8 cellular contexts compared by ENCODE assay signal in the genomic region with DNA sequence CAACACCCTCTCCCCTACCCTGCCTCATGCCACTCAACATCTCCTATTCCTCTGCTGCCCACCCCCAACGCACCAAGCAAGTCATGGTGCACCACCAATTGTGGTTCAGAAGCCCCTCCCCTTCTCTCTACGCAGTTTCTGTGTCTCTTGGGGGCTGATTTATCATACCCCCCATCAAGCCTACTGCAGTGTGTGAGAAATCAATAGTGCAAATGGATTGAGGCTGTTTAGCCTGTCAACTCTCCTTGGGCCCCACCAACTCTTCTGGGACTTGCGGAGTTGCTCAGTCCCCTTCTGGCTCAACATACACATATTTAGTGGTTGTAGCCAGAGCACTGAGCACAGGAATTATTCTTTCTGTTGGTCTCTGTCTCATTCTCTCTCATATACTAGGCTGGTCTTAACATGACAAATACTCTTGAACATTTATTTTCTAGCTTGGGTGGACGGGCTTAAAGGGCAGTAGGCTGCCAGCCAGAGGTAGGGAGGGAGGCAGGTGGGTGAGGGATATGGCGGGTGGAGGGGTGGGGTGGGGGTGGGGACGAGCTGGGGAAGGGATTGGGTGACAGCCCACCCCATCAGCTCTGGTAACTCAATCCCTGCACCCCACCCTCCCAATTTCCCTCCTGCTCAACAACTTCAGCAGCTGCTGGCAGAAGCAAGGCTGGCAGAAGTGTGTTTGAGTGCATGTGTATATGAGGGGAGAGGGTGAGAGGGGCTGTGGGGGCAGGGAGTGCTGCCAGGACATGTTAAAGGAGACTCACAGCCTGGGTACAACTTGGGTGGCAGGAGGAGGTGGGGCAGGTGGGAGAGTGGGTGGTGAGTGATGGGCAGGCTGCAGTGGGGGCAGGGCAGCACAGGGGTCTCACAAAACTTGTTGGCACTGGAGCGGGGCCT. TPM values are rescaled to one million over a fixed set of nuclear protein-coding genes. Genes with fewer than 3 reads are reported as not detected.
DNase-seq lines count a peak whose midpoint lies in the region; ATAC-seq, FAIRE-seq and TF ChIP-seq lines count a peak whose summit lies in the region.

No MANE protein-coding gene starts in this region.

- no peak for TF ChIP-seq EP300 in HepG2 (IDR thresholded peaks at IDR 0.05; ENCODE audit: low read depth in 2 of 2, low read length in 2 of 2)
- no peak for TF ChIP-seq EP300 in HepG2 (CRISPR knock-in tag; IDR thresholded peaks at IDR 0.05; ENCODE audit: borderline replicate concordance)

- no peaks in the 10 kb centered on the region for H4K20me1 ChIP-seq in HepG2 (ENCODE audit: insufficient read depth, low read length)

- ATAC-seq in HepG2 (no peak), right lobe of liver (no peak), HG03139 (IDR thresholded peaks at IDR 0.05; ENCODE audit: unreplicated experiment) (no peak), GM18873 (IDR thresholded peaks at IDR 0.05; ENCODE audit: low FRiP score, unreplicated experiment) (no peak)

- POLR2A ChIA-PET in HepG2 (lab: Yijun Ruan, JAX): interaction anchor here (1.3 to 3.5 kb wide), 2 partner anchors 32 to 39 kb away, joined by 3 to 13 read pairs; no protein-coding TSS in a partner anchor

- H3K9me3 ChIP-seq in liver (ENCODE audit: control insufficient read depth in 4 of 4, low read length in 3 of 4): no peaks in the 10 kb centered on the region
- H3K9me3 ChIP-seq in HepG2 (ENCODE audit: low read length): no peaks in the 10 kb centered on the region
- H3K9me3 ChIP-seq in SK-N-MC (ENCODE audit: low read depth, low read length): no peaks in the 10 kb centered on the region
- no peaks in the 10 kb centered on the region for H3K9me3 ChIP-seq in right lobe of liver

- peak overlapping the region; percentile 19 to 63 for H3K27ac ChIP-seq in liver (ENCODE audit: low read depth in 1 of 2, low read length in 2 of 2)
- no peak overlapping the region for H3K27ac ChIP-seq in HepG2 (ENCODE audit: extremely low read length, insufficient read depth, low read length)
- H3K27ac ChIP-seq in SK-N-MC: peak overlapping the region; percentile 90
- peak overlapping the region in 1 of 3 donors; percentile 24 for H3K27ac ChIP-seq in right lobe of liver

- no peak for TF ChIP-seq CTCF in liver (IDR thresholded peaks at IDR 0.05; ENCODE audit: low read depth, low read length, missing input control)
- no peak for TF ChIP-seq CTCF in HepG2 (CRISPR knock-in tag; IDR thresholded peaks at IDR 0.05)
- no peak for TF ChIP-seq CTCF in right lobe of liver (IDR thresholded peaks at IDR 0.05)

- BruUV-seq in HepG2 (replicated peaks; lab: Mats Ljungman, UMichigan): no TSS peak

- intact Hi-C loops in HepG2 (cut with micrococcal nuclease; ENCODE audit: unreplicated experiment) (no loop called here), right lobe of liver (cut with DNase I) (no loop called here)

- H3K79me2 ChIP-seq in HepG2 (ENCODE audit: insufficient read depth, low read length): peaks cover 7% of the 10 kb centered on the region

- TF ChIP-seq POLR2A in HepG2 (IDR thresholded peaks at IDR 0.05; ENCODE audit: insufficient read depth in 1 of 2, low read depth in 2 of 2, low read length in 2 of 2) (no peak), right lobe of liver (IDR thresholded peaks at IDR 0.05) (no peak)

- no peak overlapping the region for H2AFZ ChIP-seq in HepG2 (ENCODE audit: low read length)

- no peak overlapping the region for H3K4me2 ChIP-seq in HepG2 (ENCODE audit: low read depth, low read length)

- no peaks in the 10 kb centered on the region for H3K36me3 ChIP-seq in liver (ENCODE audit: control insufficient read depth in 4 of 4, insufficient read depth in 3 of 4, low read depth in 1 of 4, low read length in 3 of 4)
- H3K36me3 ChIP-seq in HepG2 (replicated peaks in 1 of 2; ENCODE audit: control insufficient read depth in 1 of 2, insufficient read depth in 2 of 2, low read length in 2 of 2): no peaks in the 10 kb centered on the region
- H3K36me3 ChIP-seq in SK-N-MC (ENCODE audit: insufficient read depth, low read length): no peaks in the 10 kb centered on the region
- H3K36me3 ChIP-seq in right lobe of liver: no peaks in the 10 kb centered on the region

- H3K27me3 ChIP-seq in liver (ENCODE audit: control insufficient read depth in 4 of 4, insufficient read depth in 4 of 4, low read length in 3 of 4): no peaks in the 10 kb centered on the region
- H3K27me3 ChIP-seq in HepG2 (ENCODE audit: control insufficient read depth in 1 of 2, insufficient read depth in 2 of 2, low read length in 2 of 2): no peaks in the 10 kb centered on the region; a peak in 1 of 5 replicates
- no peaks in the 10 kb centered on the region for H3K27me3 ChIP-seq in right lobe of liver

- in situ Hi-C loops in HepG2 (cut with HindIII; ENCODE audit: extremely low pct_ligation_motif_present, low pct_unique_long_range_greater_than_20kb): no loop called here

- H3K9ac ChIP-seq in liver (ENCODE audit: low read depth in 1 of 2, low read length in 2 of 2): no peak overlapping the region
- no peak overlapping the region for H3K9ac ChIP-seq in HepG2 (ENCODE audit: insufficient read depth, low read depth, low read length)
- no peak overlapping the region for H3K9ac ChIP-seq in SK-N-MC (ENCODE audit: insufficient read length)

- CTCF ChIA-PET in HepG2 (lab: Yijun Ruan, JAX; ENCODE audit: low intra/inter-chr PET ratio, low total read pairs): interaction anchor here (0.6 kb wide), 1 partner anchor 39 kb away, joined by 3 read pairs; no protein-coding TSS in a partner anchor

- DNase-seq in HepG2 (ENCODE audit: low spot score) (no peak), SK-N-MC (ENCODE audit: low read depth, low spot score) (no peak), right lobe of liver (peak; percentile 34 to 51 (median 46)), SIG-M5 (lab: John Stamatoyannopoulos, UW) (no peak)
- no peak for DNase-seq in activated CD4-positive, alpha-beta T cell treated with anti-CD3 and anti-CD28 coated beads for 1 hour

- no peak for FAIRE-seq in HepG2 (lab: Jason Lieb, UNC)

- 54% methylated on average over 7 of the region's 7 CpGs for WGBS in liver
- 62% methylated on average over 7 of the region's 7 CpGs for WGBS in HepG2 (ENCODE audit: low lambda C conversion rate)
- WGBS in right lobe of liver (ENCODE audit: insufficient coverage, low coverage, low lambda C conversion rate, missing lambda C conversion rate): 46% methylated on average over 6 of the region's 7 CpGs

- H3K4me3 ChIP-seq in liver (ENCODE audit: low read depth in 1 of 3, low read length in 3 of 3) (no peak overlapping the region), HepG2 (replicated peaks in 1 of 3; ENCODE audit: insufficient read depth in 1 of 3, low read depth in 2 of 3, low read length in 3 of 3) (no peak overlapping the region), SK-N-MC (peak overlapping the region; percentile 91), right lobe of liver (no peak overlapping the region)

- H3K4me1 ChIP-seq in liver (ENCODE audit: control insufficient read depth in 4 of 4, insufficient read depth in 4 of 4, low read length in 3 of 4): peaks cover 42 to 87% (median 74%) of the 10 kb centered on the region in 4 donors
- peaks cover 84% of the 10 kb centered on the region for H3K4me1 ChIP-seq in HepG2 (ENCODE audit: insufficient read depth, low read length)
- peaks cover 0 to 72% (median 40%) of the 10 kb centered on the region in 4 donors for H3K4me1 ChIP-seq in right lobe of liver

- TF ChIP-seq RAD21 in liver (IDR thresholded peaks at IDR 0.05): no peak
- TF ChIP-seq RAD21 in HepG2 (CRISPR knock-in tag; IDR thresholded peaks at IDR 0.05): no peak

RNA-seq across cellular contexts. Expression of a gene that starts 4.9 kb away (rescaled TPM):
- 10 to 100 TPM in 1 of 2 donors, 1 to 10 TPM in 1; 8.7 to 12.9 TPM for total RNA-seq in liver
- polyA plus RNA-seq in liver: 10 to 100 TPM in 1 of 2 donors, 1 to 10 TPM in 1; 6.6 to 26.2 TPM
- total RNA-seq in HepG2 (2016; rRNA removed; fragmentation: Illumina TruSeq; extraction: Trizol): 8.6 and 8.9 TPM in 2 replicates
- 3.2 and 3.7 TPM in 2 replicates for total RNA-seq in HepG2 (2016; cell fraction: cytosol; rRNA removed; fragmentation: Illumina TruSeq; extraction: Trizol; ENCODE audit: low read depth)
- total RNA-seq in HepG2 (2016; cell fraction: insoluble cytoplasmic fraction; rRNA removed; fragmentation: Illumina TruSeq; extraction: Trizol): 6.7 and 9.5 TPM in 2 replicates
- 8.2 and 11.1 TPM in 2 replicates for total RNA-seq in HepG2 (2016; cell fraction: membrane; rRNA removed; fragmentation: Illumina TruSeq; extraction: Trizol)
- total RNA-seq in HepG2 (2016; cell fraction: nucleus; rRNA removed; fragmentation: Illumina TruSeq; extraction: Trizol): 6.0 and 7.0 TPM in 2 replicates
- 6.0 and 6.4 TPM in 2 replicates for polyA plus RNA-seq in HepG2 (2011; rRNA removed)
- 2.2 and 3.8 TPM in 2 replicates for polyA plus RNA-seq in HepG2 (2011; cell fraction: cytosol; rRNA removed)
- polyA plus RNA-seq in HepG2 (2011; cell fraction: nucleus; rRNA removed): 13.2 and 13.3 TPM in 2 replicates
- 15.4 and 16.1 TPM in 2 replicates for polyA plus RNA-seq in HepG2 (2012)
- 3.8 and 5.4 TPM in 2 replicates for polyA plus RNA-seq in HepG2 (2016; cell fraction: cytosol; fragmentation: Illumina TruSeq; extraction: Trizol; ENCODE audit: low read depth)
- 12.7 and 17.8 TPM in 2 replicates for polyA plus RNA-seq in HepG2 (2016; cell fraction: insoluble cytoplasmic fraction; fragmentation: Illumina TruSeq; extraction: Trizol; ENCODE audit: low read depth)
- 9.6 and 13.8 TPM in 2 replicates for polyA plus RNA-seq in HepG2 (2016; cell fraction: membrane; fragmentation: Illumina TruSeq; extraction: Trizol; ENCODE audit: low read depth)
- polyA plus RNA-seq in HepG2 (2016; cell fraction: nucleus; fragmentation: Illumina TruSeq; extraction: Trizol; ENCODE audit: insufficient read depth, low read depth): 19.0 and 19.4 TPM in 2 replicates
- 6.4 and 11.7 TPM in 2 replicates for polyA minus RNA-seq in HepG2 (2011; rRNA and poly(A)+ RNA removed; ENCODE audit: low replicate concordance)
- 6.7 and 8.2 TPM in 2 replicates for polyA minus RNA-seq in HepG2 (2011; cell fraction: cytosol; rRNA and poly(A)+ RNA removed)
- 5.2 and 6.7 TPM in 2 replicates for polyA minus RNA-seq in HepG2 (2011; cell fraction: nucleus; rRNA and poly(A)+ RNA removed)
- 10 to 100 TPM; 17.7 to 41.9 (median 22.9) TPM for total RNA-seq in right lobe of liver

RNA-seq across cellular contexts. Expression of a gene that starts 26.2 kb away (rescaled TPM):
- total RNA-seq in liver (10 to 100 TPM in 1 of 2 donors, 1 to 10 TPM in 1; 2.3 to 16.5 TPM), HepG2 (2016; rRNA removed; fragmentation: Illumina TruSeq; extraction: Trizol) (114 and 154 TPM in 2 replicates), right lobe of liver (1 to 10 TPM in 5 of 6 experiments, under 1 TPM in 1; 0.42 to 9.1 (median 3.1) TPM)
- polyA plus RNA-seq in liver (1 to 10 TPM in 1 of 2 donors, under 1 TPM in 1; 0.54 to 2.6 TPM), HepG2 (2011; rRNA removed) (10.7 and 17.4 TPM in 2 replicates)
- total RNA-seq in HepG2 (2016; cell fraction: cytosol; rRNA removed; fragmentation: Illumina TruSeq; extraction: Trizol; ENCODE audit: low read depth): 24.3 and 27.3 TPM in 2 replicates
- total RNA-seq in HepG2 (2016; cell fraction: insoluble cytoplasmic fraction; rRNA removed; fragmentation: Illumina TruSeq; extraction: Trizol): 117 and 162 TPM in 2 replicates
- total RNA-seq in HepG2 (2016; cell fraction: membrane; rRNA removed; fragmentation: Illumina TruSeq; extraction: Trizol): 42.3 and 51.8 TPM in 2 replicates
- 89.2 and 89.6 TPM in 2 replicates for total RNA-seq in HepG2 (2016; cell fraction: nucleus; rRNA removed; fragmentation: Illumina TruSeq; extraction: Trizol)
- polyA plus RNA-seq in HepG2 (2011; cell fraction: cytosol; rRNA removed): 6.9 and 8.8 TPM in 2 replicates
- polyA plus RNA-seq in HepG2 (2011; cell fraction: nucleus; rRNA removed): 9.6 and 11.4 TPM in 2 replicates
- 8.4 and 23.9 TPM in 2 replicates for polyA plus RNA-seq in HepG2 (2012)
- 12.0 and 14.2 TPM in 2 replicates for polyA plus RNA-seq in HepG2 (2016; cell fraction: cytosol; fragmentation: Illumina TruSeq; extraction: Trizol; ENCODE audit: low read depth)
- polyA plus RNA-seq in HepG2 (2016; cell fraction: insoluble cytoplasmic fraction; fragmentation: Illumina TruSeq; extraction: Trizol; ENCODE audit: low read depth): 133 and 135 TPM in 2 replicates
- polyA plus RNA-seq in HepG2 (2016; cell fraction: membrane; fragmentation: Illumina TruSeq; extraction: Trizol; ENCODE audit: low read depth): 15.3 and 18.9 TPM in 2 replicates
- 98.6 and 99.5 TPM in 2 replicates for polyA plus RNA-seq in HepG2 (2016; cell fraction: nucleus; fragmentation: Illumina TruSeq; extraction: Trizol; ENCODE audit: insufficient read depth, low read depth)
- 8.7 and 50.8 TPM in 2 replicates for polyA minus RNA-seq in HepG2 (2011; rRNA and poly(A)+ RNA removed; ENCODE audit: low replicate concordance)
- polyA minus RNA-seq in HepG2 (2011; cell fraction: cytosol; rRNA and poly(A)+ RNA removed): 9.4 and 10.7 TPM in 2 replicates
- 31.5 and 47.0 TPM in 2 replicates for polyA minus RNA-seq in HepG2 (2011; cell fraction: nucleus; rRNA and poly(A)+ RNA removed)

RNA-seq across cellular contexts. Expression of a gene that starts 50.6 kb away (rescaled TPM):
- total RNA-seq in liver (under 1 TPM; 0.47 to 0.59 TPM), HepG2 (2016; rRNA removed; fragmentation: Illumina TruSeq; extraction: Trizol) (not detected in 2 replicates), right lobe of liver (under 1 TPM in 5 of 6 experiments, not detected in 1; 0.22 to 0.78 (median 0.37) TPM)
- polyA plus RNA-seq in liver (under 1 TPM in 1 of 2 donors, not detected in 1; 0.48 TPM), HepG2 (2011; rRNA removed) (not detected in 2 replicates)
- total RNA-seq in HepG2 (2016; cell fraction: cytosol; rRNA removed; fragmentation: Illumina TruSeq; extraction: Trizol; ENCODE audit: low read depth): not detected in 2 replicates
- total RNA-seq in HepG2 (2016; cell fraction: insoluble cytoplasmic fraction; rRNA removed; fragmentation: Illumina TruSeq; extraction: Trizol): not detected in 2 replicates
- total RNA-seq in HepG2 (2016; cell fraction: membrane; rRNA removed; fragmentation: Illumina TruSeq; extraction: Trizol): not detected in 2 replicates
- total RNA-seq in HepG2 (2016; cell fraction: nucleus; rRNA removed; fragmentation: Illumina TruSeq; extraction: Trizol): not detected in 2 replicates
- polyA plus RNA-seq in HepG2 (2011; cell fraction: cytosol; rRNA removed): not detected in 2 replicates
- polyA plus RNA-seq in HepG2 (2011; cell fraction: nucleus; rRNA removed): not detected in 2 replicates
- not detected in 2 replicates for polyA plus RNA-seq in HepG2 (2012)
- not detected in 2 replicates for polyA plus RNA-seq in HepG2 (2016; cell fraction: cytosol; fragmentation: Illumina TruSeq; extraction: Trizol; ENCODE audit: low read depth)
- not detected in 2 replicates for polyA plus RNA-seq in HepG2 (2016; cell fraction: insoluble cytoplasmic fraction; fragmentation: Illumina TruSeq; extraction: Trizol; ENCODE audit: low read depth)
- not detected in 2 replicates for polyA plus RNA-seq in HepG2 (2016; cell fraction: membrane; fragmentation: Illumina TruSeq; extraction: Trizol; ENCODE audit: low read depth)
- polyA plus RNA-seq in HepG2 (2016; cell fraction: nucleus; fragmentation: Illumina TruSeq; extraction: Trizol; ENCODE audit: insufficient read depth, low read depth): not detected in 2 replicates
- polyA minus RNA-seq in HepG2 (2011; rRNA and poly(A)+ RNA removed; ENCODE audit: low replicate concordance): not detected in 2 replicates
- not detected in 2 replicates for polyA minus RNA-seq in HepG2 (2011; cell fraction: cytosol; rRNA and poly(A)+ RNA removed)
- not detected in 2 replicates for polyA minus RNA-seq in HepG2 (2011; cell fraction: nucleus; rRNA and poly(A)+ RNA removed)

Comparison
In these comparisons a context has a peak if more than half of its experiments do, and no peak if none do; other contexts are left out.
1. DNase-seq: peak in right lobe of liver (3 of 3); none in HepG2 (single experiment), SK-N-MC (single experiment), activated CD4-positive, alpha-beta T cell treated with anti-CD3 and anti-CD28 coated beads for 1 hour (single experiment) and SIG-M5 (single experiment).